Comparison of ENCODE assay signal across 1 cellular context in the genomic region with DNA sequence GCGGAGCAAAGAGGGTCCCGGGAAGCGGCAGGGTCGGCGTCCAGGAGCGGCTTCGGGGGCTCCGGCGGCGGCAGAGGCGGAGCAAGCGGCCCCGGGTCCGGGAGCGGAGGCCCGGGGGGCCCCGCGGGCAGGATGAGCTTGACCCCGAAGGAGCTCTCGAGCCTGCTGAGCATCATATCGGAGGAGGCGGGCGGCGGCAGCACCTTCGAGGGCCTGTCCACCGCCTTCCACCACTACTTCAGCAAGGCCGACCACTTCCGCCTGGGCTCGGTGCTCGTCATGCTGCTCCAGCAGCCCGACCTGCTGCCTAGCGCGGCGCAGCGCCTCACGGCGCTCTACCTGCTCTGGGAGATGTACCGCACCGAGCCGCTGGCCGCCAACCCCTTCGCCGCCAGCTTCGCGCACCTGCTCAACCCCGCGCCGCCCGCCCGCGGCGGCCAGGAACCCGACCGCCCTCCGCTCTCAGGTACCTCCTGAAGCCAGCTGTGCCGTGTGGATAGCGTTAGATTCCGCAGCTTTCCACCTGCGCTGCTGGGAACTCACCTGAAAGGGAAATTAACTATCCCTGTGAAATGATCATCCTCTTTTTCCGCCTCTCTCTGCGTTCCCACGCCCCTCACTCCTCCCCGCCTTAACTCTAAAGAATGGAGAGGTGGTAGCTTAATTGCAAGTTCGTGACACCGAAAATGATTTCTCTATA.
TF ChIP-seq lines count a peak whose summit lies in the region.

No MANE protein-coding gene starts in this region.

TF ChIP-seq in endothelial cell of umbilical vein, 7 proteins besides CTCF, POLR2A, EP300 and RAD21 (continued from another document):
- TF ChIP-seq MYC (IDR thresholded peaks at IDR 0.05; ENCODE audit: low read depth, low read length) (no peak), GATA2 (IDR thresholded peaks at IDR 0.05; ENCODE audit: insufficient read depth, insufficient read length, low read depth, low read length) (no peak), JUN (IDR thresholded peaks at IDR 0.05; ENCODE audit: borderline replicate concordance, insufficient read depth, insufficient read length, low read depth) (no peak)
